In the genomic region with DNA sequence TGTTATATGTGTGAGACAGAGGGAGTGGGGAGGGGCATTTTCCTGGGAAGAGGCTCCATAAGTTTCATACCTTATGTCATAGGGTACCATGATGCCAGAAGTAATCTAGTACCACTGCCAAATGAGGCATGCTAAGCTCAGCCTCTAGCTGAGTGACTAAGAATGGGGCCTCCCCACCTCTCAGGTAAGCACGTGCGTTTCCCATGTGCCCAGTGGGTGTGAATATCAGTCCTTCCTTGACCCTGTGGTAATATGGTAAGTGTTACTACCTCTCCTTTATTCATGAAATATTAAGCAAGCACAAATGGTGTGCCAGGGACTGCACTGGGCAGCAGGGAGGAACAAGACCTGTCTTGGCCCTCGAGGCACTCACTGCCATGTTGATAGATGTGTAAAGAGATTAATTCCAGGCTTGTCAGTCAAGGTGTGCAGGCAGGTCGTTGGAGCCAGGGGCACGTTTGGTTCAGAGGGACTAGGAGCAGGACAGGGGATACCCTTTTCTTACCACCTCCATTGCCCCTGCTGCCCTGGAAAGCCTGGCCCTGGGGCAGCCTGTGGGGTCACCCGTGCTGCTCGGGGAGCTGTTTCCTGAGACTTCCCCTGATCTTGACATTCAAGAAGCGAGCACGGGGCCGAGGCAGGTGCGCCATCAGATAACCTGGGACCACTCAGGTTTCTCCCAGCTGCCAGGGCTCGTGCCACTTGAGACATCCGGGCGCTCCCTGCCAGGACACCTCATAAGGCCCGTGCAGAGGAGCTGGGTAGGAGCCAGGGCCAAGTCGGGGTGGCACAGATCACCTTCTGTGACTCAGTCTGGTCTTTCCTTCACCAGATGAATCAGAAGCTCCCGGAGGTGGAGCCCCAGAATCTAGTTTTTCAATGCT, we compare ENCODE assay signal across 14 cellular contexts.
DNase-seq lines count a peak whose midpoint lies in the region; ATAC-seq and TF ChIP-seq lines count a peak whose summit lies in the region.
"Had no signal": no experiment of that assay in that cellular context is flagged by ENCODE, and none has a peak within 500 bp of the region (broad histone marks: within the 10 kb centered on the region; RNA-seq: fewer than 3 reads in every experiment).

No MANE protein-coding gene starts in this region.

- peak; percentile 64 for ATAC-seq in SK-N-SH treated with all-trans-retinoic acid at 6 μM for 48 hours

- peak; percentile 57 for DNase-seq in activated CD4-positive, alpha-beta T cell treated with anti-CD3 and anti-CD28 coated beads for 48 hours
- DNase-seq in activated CD4-positive, alpha-beta T cell treated with anti-CD3 and anti-CD28 coated beads, Interleukin-2, amount 50 U/mL, for 1 hour: no peak
- DNase-seq in ELR (ENCODE audit: low read depth): peak; percentile 71
- DNase-seq in kidney tubule cell (ENCODE audit: low spot score): peak; percentile 61
- no peak for DNase-seq in DMS 273 treated with DMSO at 0.1 percent for 48 hours (lab: John Stamatoyannopoulos, UW)
- DNase-seq in effector CD8-positive, alpha-beta T cell (lab: John Stamatoyannopoulos, UW): no peak
- no peak for DNase-seq in NCI-H2107 (lab: John Stamatoyannopoulos, UW)
- DNase-seq: COR-L47, GOT3, Karpas-422, mesenchymal stem cell, NCI-H2081 treated with DMSO at 0.1 percent for 48 hours, SW 1271 had no signal

TF ChIP-seq in SK-N-SH treated with all-trans-retinoic acid at 6 μM for 48 hours, 23 proteins besides CTCF, POLR2A, EP300 and RAD21:
- TF ChIP-seq ZNF565 (CRISPR knock-in tag; conservative IDR thresholded peaks at IDR 0.05; ENCODE audit: low read depth): no peak
- TF ChIP-seq, protein P1, sequence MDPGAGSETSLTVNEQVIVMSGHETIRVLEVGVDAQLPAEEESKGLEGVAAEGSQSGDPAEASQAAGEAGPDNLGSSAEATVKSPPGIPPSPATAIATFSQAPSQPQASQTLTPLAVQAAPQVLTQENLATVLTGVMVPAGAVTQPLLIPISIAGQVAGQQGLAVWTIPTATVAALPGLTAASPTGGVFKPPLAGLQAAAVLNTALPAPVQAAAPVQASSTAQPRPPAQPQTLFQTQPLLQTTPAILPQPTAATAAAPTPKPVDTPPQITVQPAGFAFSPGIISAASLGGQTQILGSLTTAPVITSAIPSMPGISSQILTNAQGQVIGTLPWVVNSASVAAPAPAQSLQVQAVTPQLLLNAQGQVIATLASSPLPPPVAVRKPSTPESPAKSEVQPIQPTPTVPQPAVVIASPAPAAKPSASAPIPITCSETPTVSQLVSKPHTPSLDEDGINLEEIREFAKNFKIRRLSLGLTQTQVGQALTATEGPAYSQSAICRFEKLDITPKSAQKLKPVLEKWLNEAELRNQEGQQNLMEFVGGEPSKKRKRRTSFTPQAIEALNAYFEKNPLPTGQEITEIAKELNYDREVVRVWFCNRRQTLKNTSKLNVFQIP (CRISPR knock-in tag; IDR thresholded peaks at IDR 0.05; ENCODE audit: borderline replicate concordance, low read depth): no peak
- TF ChIP-seq RARB (CRISPR knock-in tag; IDR thresholded peaks at IDR 0.05): no peak
- no peak for TF ChIP-seq TCF4 (CRISPR knock-in tag; IDR thresholded peaks at IDR 0.05; ENCODE audit: borderline replicate concordance)
- no peak for TF ChIP-seq PPARA (CRISPR knock-in tag; IDR thresholded peaks at IDR 0.05; ENCODE audit: borderline replicate concordance)
- TF ChIP-seq, protein P2, sequence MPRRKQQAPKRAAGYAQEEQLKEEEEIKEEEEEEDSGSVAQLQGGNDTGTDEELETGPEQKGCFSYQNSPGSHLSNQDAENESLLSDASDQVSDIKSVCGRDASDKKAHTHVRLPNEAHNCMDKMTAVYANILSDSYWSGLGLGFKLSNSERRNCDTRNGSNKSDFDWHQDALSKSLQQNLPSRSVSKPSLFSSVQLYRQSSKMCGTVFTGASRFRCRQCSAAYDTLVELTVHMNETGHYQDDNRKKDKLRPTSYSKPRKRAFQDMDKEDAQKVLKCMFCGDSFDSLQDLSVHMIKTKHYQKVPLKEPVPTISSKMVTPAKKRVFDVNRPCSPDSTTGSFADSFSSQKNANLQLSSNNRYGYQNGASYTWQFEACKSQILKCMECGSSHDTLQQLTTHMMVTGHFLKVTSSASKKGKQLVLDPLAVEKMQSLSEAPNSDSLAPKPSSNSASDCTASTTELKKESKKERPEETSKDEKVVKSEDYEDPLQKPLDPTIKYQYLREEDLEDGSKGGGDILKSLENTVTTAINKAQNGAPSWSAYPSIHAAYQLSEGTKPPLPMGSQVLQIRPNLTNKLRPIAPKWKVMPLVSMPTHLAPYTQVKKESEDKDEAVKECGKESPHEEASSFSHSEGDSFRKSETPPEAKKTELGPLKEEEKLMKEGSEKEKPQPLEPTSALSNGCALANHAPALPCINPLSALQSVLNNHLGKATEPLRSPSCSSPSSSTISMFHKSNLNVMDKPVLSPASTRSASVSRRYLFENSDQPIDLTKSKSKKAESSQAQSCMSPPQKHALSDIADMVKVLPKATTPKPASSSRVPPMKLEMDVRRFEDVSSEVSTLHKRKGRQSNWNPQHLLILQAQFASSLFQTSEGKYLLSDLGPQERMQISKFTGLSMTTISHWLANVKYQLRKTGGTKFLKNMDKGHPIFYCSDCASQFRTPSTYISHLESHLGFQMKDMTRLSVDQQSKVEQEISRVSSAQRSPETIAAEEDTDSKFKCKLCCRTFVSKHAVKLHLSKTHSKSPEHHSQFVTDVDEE (CRISPR knock-in tag; IDR thresholded peaks at IDR 0.05): no peak

Comparison
In these comparisons a context has a peak if more than half of its experiments do, and no peak if none do; other contexts are left out.
1. DNase-seq: peak in activated CD4-positive, alpha-beta T cell treated with anti-CD3 and anti-CD28 coated beads for 48 hours (single experiment), ELR (single experiment) and kidney tubule cell (single experiment); none in activated CD4-positive, alpha-beta T cell treated with anti-CD3 and anti-CD28 coated beads, Interleukin-2, amount 50 U/mL, for 1 hour (single experiment), DMS 273 treated with DMSO at 0.1 percent for 48 hours (single experiment), effector CD8-positive, alpha-beta T cell (single experiment) and NCI-H2107 (single experiment).